ENCODE assay signal across 5 cellular contexts in the genomic region with DNA sequence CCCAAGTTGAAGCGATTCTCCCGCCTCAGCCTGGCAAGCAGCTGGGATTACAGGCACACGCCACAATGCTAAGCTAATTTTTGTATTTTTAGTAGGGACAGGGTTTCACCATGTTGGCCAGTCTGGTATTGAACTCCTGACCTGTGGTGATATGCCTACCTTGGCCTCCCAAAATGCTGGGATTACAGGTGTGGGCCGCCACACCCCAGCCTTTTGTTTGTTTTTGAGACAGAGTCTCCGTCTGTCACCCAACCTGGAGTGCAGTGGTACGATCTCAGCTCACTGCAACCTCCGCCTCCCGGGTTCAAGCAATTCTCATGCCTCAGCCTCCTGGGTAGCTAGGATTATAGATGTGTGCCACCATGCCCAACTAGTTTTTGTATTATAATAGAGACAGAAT. TPM values are rescaled to one million over a fixed set of nuclear protein-coding genes. Genes with fewer than 3 reads are reported as not detected.
DNase-seq lines count a peak whose midpoint lies in the region; ATAC-seq and TF ChIP-seq lines count a peak whose summit lies in the region.
"Not testable (repeated sequence)": the region's sequence is repeated elsewhere in the genome, so short reads cannot be mapped to it uniquely, and the experiment has no call there.

No MANE protein-coding gene starts in this region.

- not testable (repeated sequence) for H3K27me3 ChIP-seq in CD8-positive, alpha-beta T cell (ENCODE audit: insufficient read depth, low read length); endodermal cell (ENCODE audit: control insufficient read depth, insufficient read depth, low read length, poor library complexity, severe bottlenecking)

- not testable (repeated sequence) for H3K9ac ChIP-seq in endodermal cell (ENCODE audit: extremely low read depth, low read length, poor library complexity, severe bottlenecking)

- DNase-seq in CD8-positive, alpha-beta T cell; T-helper 17 cell; endodermal cell: not testable (repeated sequence)
- DNase-seq in osteocyte (ENCODE audit: extremely low spot score, unreplicated experiment) (peak; percentile 57), sciatic nerve (ENCODE audit: low spot score) (peak; percentile 18)

- not testable (repeated sequence) for H3K36me3 ChIP-seq in CD8-positive, alpha-beta T cell (ENCODE audit: insufficient read depth, low read length); endodermal cell (ENCODE audit: control insufficient read depth, insufficient read depth, low read length)

- H3K4me1 Mint-ChIP-seq in CD8-positive, alpha-beta T cell (ENCODE audit: low read depth), result peaks cover 69% of the 10 kb centered on the region
- H3K4me1 Mint-ChIP-seq in T-helper 17 cell, result peaks cover 34% of the 10 kb centered on the region
- H3K4me1 Mint-ChIP-seq in endodermal cell, result not testable (repeated sequence)
- peaks cover 19% of the 10 kb centered on the region for H3K4me1 Mint-ChIP-seq in osteocyte (ENCODE audit: unreplicated experiment)

- H3K9me3 Mint-ChIP-seq in CD8-positive, alpha-beta T cell; endodermal cell; osteocyte (ENCODE audit: unreplicated experiment): not testable (repeated sequence)

- WGBS in endodermal cell (ENCODE audit: insufficient coverage in 1 of 2, insufficient read length in 1 of 2), 2 experiments, result 88 to 97% methylated on average over 8 of the region's 8 CpGs

- not testable (repeated sequence) for ATAC-seq in CD8-positive, alpha-beta T cell; T-helper 17 cell; sciatic nerve

- intact Hi-C loops in CD8-positive, alpha-beta T cell (cut with DNase I, micrococcal nuclease); sciatic nerve (cut with DNase I): not testable (repeated sequence)

- POLR2A ChIA-PET in CD8-positive, alpha-beta T cell (lab: Charles Lee), result not testable (repeated sequence)

- CTCF ChIA-PET in CD8-positive, alpha-beta T cell (lab: Charles Lee), result not testable (repeated sequence)

- TF ChIP-seq CTCF in CD8-positive, alpha-beta T cell (IDR thresholded peaks at IDR 0.05); endodermal cell (conservative IDR thresholded peaks at IDR 0.05); osteocyte (IDR thresholded peaks at IDR 0.05): not testable (repeated sequence)

- H3K27ac Mint-ChIP-seq in CD8-positive, alpha-beta T cell, result peak overlapping the region; percentile 46
- peak overlapping the region; percentile 65 for H3K27ac Mint-ChIP-seq in T-helper 17 cell
- peak overlapping the region; percentile 35 for H3K27ac Mint-ChIP-seq in endodermal cell
- H3K27ac Mint-ChIP-seq in osteocyte (ENCODE audit: unreplicated experiment), result not testable (repeated sequence)

- not testable (repeated sequence) for H3K27ac ChIP-seq in CD8-positive, alpha-beta T cell (ENCODE audit: low read depth, low read length); endodermal cell (ENCODE audit: low read depth, low read length)

- H3K4me3 Mint-ChIP-seq in CD8-positive, alpha-beta T cell; T-helper 17 cell; endodermal cell; osteocyte (ENCODE audit: unreplicated experiment): not testable (repeated sequence)

- not testable (repeated sequence) for H3K9me3 ChIP-seq in CD8-positive, alpha-beta T cell (ENCODE audit: low read length); T-helper 17 cell (ENCODE audit: control insufficient read depth, low read length, poor library complexity, severe bottlenecking); endodermal cell (ENCODE audit: control insufficient read depth, low read length)

- H3K4me1 ChIP-seq in CD8-positive, alpha-beta T cell (ENCODE audit: insufficient read depth, low read length), result peaks cover 34% of the 10 kb centered on the region
- not testable (repeated sequence) for H3K4me1 ChIP-seq in endodermal cell (ENCODE audit: control insufficient read depth, insufficient read depth, low read length)

- not testable (repeated sequence) for H3K4me3 ChIP-seq in CD8-positive, alpha-beta T cell (ENCODE audit: low read depth, low read length); endodermal cell (ENCODE audit: low read length)

- H3K36me3 Mint-ChIP-seq in CD8-positive, alpha-beta T cell, result peaks cover 23% of the 10 kb centered on the region
- H3K36me3 Mint-ChIP-seq in T-helper 17 cell (ENCODE audit: low read depth); osteocyte (ENCODE audit: unreplicated experiment): not testable (repeated sequence)
- peaks cover 27% of the 10 kb centered on the region for H3K36me3 Mint-ChIP-seq in endodermal cell (ENCODE audit: low read depth)

- H3K27me3 Mint-ChIP-seq in CD8-positive, alpha-beta T cell (ENCODE audit: low read depth); T-helper 17 cell; endodermal cell (ENCODE audit: insufficient read depth); osteocyte (ENCODE audit: unreplicated experiment): not testable (repeated sequence)

RNA-seq across cellular contexts. Expression of a gene that starts 15.9 kb away (rescaled TPM):
- 100 to 1,000 TPM in 1 of 2 experiments, 10 to 100 TPM in 1; 99.6 to 103 TPM for total RNA-seq in CD8-positive, alpha-beta T cell
- total RNA-seq in T-helper 17 cell (100 to 1,000 TPM; 148 to 170 TPM), endodermal cell (100 to 1,000 TPM; 105 to 120 TPM), osteocyte (111 and 114 TPM in 2 replicates), sciatic nerve (154 TPM)
- 66.8 TPM for polyA plus RNA-seq in endodermal cell (2013, experiment 1 of 2)
- 68.2 TPM for polyA plus RNA-seq in endodermal cell (2013, experiment 2 of 2)
